Comparison of ENCODE assay signal across 1 cellular context in the genomic region with DNA sequence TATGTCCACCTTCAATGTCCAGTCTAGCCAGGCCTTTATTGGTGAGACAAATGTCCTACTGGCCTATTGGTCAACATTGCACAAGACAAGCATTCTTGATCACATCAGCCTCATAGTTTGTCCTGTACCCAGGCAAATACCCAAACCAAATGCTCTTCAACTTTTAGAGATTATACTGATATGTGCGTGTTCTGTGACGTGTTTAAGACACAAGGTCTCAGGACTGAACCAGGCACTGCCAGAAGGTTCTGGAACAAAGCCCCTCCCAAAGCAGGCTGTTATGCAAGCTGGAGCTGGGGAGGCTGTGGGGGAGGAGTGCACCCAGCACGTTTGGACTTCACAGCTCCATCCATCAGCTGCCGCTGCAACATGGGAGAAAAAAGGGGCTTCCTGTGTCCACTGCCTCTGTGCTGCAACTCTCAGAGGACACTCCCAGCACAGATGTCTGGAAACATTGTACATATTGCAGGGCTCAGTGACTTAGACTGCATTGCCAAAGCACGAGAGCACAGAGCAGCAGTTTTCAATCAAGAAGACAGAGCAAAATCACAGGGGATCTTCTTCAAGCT.
TF ChIP-seq lines count a peak whose summit lies in the region.

No MANE protein-coding gene starts in this region.

TF ChIP-seq in SK-N-SH treated with all-trans-retinoic acid at 6 μM for 48 hours, 23 proteins besides CTCF, POLR2A, EP300 and RAD21 (continued from another document):
- no peak for TF ChIP-seq PPARA (CRISPR knock-in tag; IDR thresholded peaks at IDR 0.05; ENCODE audit: borderline replicate concordance)
TF ChIP-seq in SK-N-SH treated with all-trans-retinoic acid at 6 μM for 48 hours: peak in this region for 0.
